In the genomic region with DNA sequence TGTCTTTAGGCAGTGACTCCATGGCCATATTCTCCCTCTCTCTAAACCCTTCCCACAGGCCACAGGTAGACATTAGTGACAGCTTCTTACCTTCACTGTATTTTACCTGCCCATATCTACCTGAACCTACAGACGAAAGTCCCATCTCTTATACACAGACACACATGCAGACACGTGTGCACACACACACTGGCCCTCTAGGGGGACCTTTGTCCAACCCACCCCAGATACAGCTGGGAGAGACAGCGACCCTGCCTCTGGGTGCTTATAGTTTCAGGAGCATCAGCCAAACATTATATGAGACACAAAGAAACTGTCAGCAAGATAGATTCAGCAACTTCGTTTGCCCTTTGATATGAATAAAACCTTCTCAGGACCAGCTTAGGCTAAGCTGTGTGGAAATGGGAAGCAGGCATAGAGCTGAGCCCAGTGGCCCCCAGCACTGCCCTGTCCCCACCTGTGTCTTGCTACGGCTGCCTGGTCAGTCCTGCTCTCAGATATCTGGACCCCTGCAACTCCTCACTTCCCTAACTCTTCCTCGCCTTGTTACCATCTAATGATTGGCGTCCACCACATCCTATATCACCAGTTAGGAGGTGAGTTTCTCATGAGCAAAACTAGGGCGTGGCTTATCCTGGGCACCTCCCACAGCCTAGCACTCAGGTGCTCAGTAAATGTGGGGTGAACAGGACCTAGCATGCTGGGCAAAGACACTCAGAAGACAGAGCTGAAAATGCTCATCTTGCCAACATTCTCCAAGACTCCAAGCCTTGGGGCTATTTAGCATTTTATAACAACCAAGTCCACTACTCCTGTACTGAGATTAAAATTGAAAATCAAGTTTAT, we compare ENCODE assay signal across 2 cellular contexts.
TF ChIP-seq lines count a peak whose summit lies in the region.

No MANE protein-coding gene starts in this region.

TF ChIP-seq in HCT116, 20 proteins besides CTCF, POLR2A, EP300 and RAD21:
- TF ChIP-seq ZNF274 (IDR thresholded peaks at IDR 0.05; ENCODE audit: low read depth, low read length) (no peak), SIN3A (IDR thresholded peaks at IDR 0.05; ENCODE audit: low read depth) (no peak), SP1 (IDR thresholded peaks at IDR 0.05; ENCODE audit: low read depth) (no peak), EZH2phosphoT487 (IDR thresholded peaks at IDR 0.05; ENCODE audit: borderline replicate concordance) (no peak)

TF ChIP-seq in GM12878, 131 proteins besides CTCF, POLR2A, EP300 and RAD21:
- TF ChIP-seq, protein P1, sequence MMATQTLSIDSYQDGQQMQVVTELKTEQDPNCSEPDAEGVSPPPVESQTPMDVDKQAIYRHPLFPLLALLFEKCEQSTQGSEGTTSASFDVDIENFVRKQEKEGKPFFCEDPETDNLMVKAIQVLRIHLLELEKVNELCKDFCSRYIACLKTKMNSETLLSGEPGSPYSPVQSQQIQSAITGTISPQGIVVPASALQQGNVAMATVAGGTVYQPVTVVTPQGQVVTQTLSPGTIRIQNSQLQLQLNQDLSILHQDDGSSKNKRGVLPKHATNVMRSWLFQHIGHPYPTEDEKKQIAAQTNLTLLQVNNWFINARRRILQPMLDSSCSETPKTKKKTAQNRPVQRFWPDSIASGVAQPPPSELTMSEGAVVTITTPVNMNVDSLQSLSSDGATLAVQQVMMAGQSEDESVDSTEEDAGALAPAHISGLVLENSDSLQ (IDR thresholded peaks at IDR 0.05), result peak; percentile 40; the same call in 1 of the 2 replicates
- TF ChIP-seq MXI1 (IDR thresholded peaks at IDR 0.05; ENCODE audit: low read depth, low read length), result no peak
- TF ChIP-seq BMI1 (IDR thresholded peaks at IDR 0.05; ENCODE audit: borderline replicate concordance), result peak; percentile 50; the same call in 1 of the 2 replicates
